In genomic region chr9:116149844-116150243, GRCh38 we compare ENCODE assay signal across 8 cellular contexts. TPM values are rescaled to one million over a fixed set of nuclear protein-coding genes. Genes with fewer than 3 reads are reported as not detected.
DNase-seq lines count a peak whose midpoint lies in the region; ATAC-seq and TF ChIP-seq lines count a peak whose summit lies in the region.

No MANE protein-coding gene starts in this region.

- no peak overlapping the region for H3K27ac ChIP-seq in testis
- no peak overlapping the region for H3K27ac ChIP-seq in CD8-positive, alpha-beta T cell (ENCODE audit: low read depth, low read length)

- CTCF ChIA-PET in CD8-positive, alpha-beta T cell (lab: Charles Lee), result no interaction called here

- DNase-seq in DMS53 (lab: John Stamatoyannopoulos, UW), result peak; percentile 54
- peak; percentile 43 for DNase-seq in OCI-M1 (lab: John Stamatoyannopoulos, UW)
- no peak for DNase-seq in fibroblast of the aortic adventitia (ENCODE audit: low read depth)
- DNase-seq in testis, result peak; percentile 49
- DNase-seq in stimulated activated naive CD8-positive, alpha-beta T cell treated with anti-CD3 and anti-CD28 coated beads, Interleukin-15, amount 100 ng/mL, for 72 hours, result no peak
- DNase-seq in CD8-positive, alpha-beta T cell, result no peak

- H3K27ac Mint-ChIP-seq in stimulated activated naive CD8-positive, alpha-beta T cell treated with anti-CD3 and anti-CD28 coated beads, Interleukin-15, amount 100 ng/mL, for 72 hours, result no peak overlapping the region
- no peak overlapping the region for H3K27ac Mint-ChIP-seq in CD8-positive, alpha-beta T cell

- H3K36me3 ChIP-seq in testis (ENCODE audit: low read depth, missing control alignments), result no peaks in the 10 kb centered on the region
- H3K36me3 ChIP-seq in CD8-positive, alpha-beta T cell (ENCODE audit: insufficient read depth, low read length), result no peaks in the 10 kb centered on the region

- intact Hi-C loops in testis (cut with DNase I; ENCODE audit: low total_unique reads), result loop anchor here (10.0 kb wide), 1 partner anchor 495 kb away; no protein-coding TSS in a partner anchor
- intact Hi-C loops in CD8-positive, alpha-beta T cell (cut with DNase I, micrococcal nuclease), result no loop called here

- peaks cover 18% of the 10 kb centered on the region for H3K4me1 Mint-ChIP-seq in stimulated activated naive CD8-positive, alpha-beta T cell treated with anti-CD3 and anti-CD28 coated beads, Interleukin-15, amount 100 ng/mL, for 72 hours
- H3K4me1 Mint-ChIP-seq in CD8-positive, alpha-beta T cell (ENCODE audit: low read depth), result peaks cover 7% of the 10 kb centered on the region

- no peaks in the 10 kb centered on the region for H3K36me3 Mint-ChIP-seq in CD8-positive, alpha-beta T cell

- POLR2A ChIA-PET in CD8-positive, alpha-beta T cell (lab: Charles Lee), result no interaction called here

- no peaks in the 10 kb centered on the region for H3K4me1 ChIP-seq in testis
- H3K4me1 ChIP-seq in CD8-positive, alpha-beta T cell (ENCODE audit: insufficient read depth, low read length), result no peaks in the 10 kb centered on the region

- no peaks in the 10 kb centered on the region for H3K9me3 ChIP-seq in testis
- no peaks in the 10 kb centered on the region for H3K9me3 ChIP-seq in CD8-positive, alpha-beta T cell (ENCODE audit: low read length)

- no peaks in the 10 kb centered on the region for H3K27me3 ChIP-seq in testis
- H3K27me3 ChIP-seq in CD8-positive, alpha-beta T cell (ENCODE audit: insufficient read depth, low read length), result peaks cover 6% of the 10 kb centered on the region

- WGBS in testis, 2 donors, result 25 to 32% methylated on average over 4 of the region's 4 CpGs

- no peaks in the 10 kb centered on the region for H3K9me3 Mint-ChIP-seq in stimulated activated naive CD8-positive, alpha-beta T cell treated with anti-CD3 and anti-CD28 coated beads, Interleukin-15, amount 100 ng/mL, for 72 hours
- H3K9me3 Mint-ChIP-seq in CD8-positive, alpha-beta T cell, result no peaks in the 10 kb centered on the region

- ATAC-seq in GM21717 (IDR thresholded peaks at IDR 0.05; ENCODE audit: unreplicated experiment) (peak; percentile 61), GM19023 (IDR thresholded peaks at IDR 0.05; ENCODE audit: unreplicated experiment) (no peak)
- ATAC-seq in stimulated activated naive CD8-positive, alpha-beta T cell treated with anti-CD3 and anti-CD28 coated beads, Interleukin-15, amount 100 ng/mL, for 72 hours, result no peak
- no peak for ATAC-seq in CD8-positive, alpha-beta T cell

- H3K4me3 Mint-ChIP-seq in stimulated activated naive CD8-positive, alpha-beta T cell treated with anti-CD3 and anti-CD28 coated beads, Interleukin-15, amount 100 ng/mL, for 72 hours, result no peak overlapping the region
- H3K4me3 Mint-ChIP-seq in CD8-positive, alpha-beta T cell, result no peak overlapping the region

- TF ChIP-seq POLR2A in testis (IDR thresholded peaks at IDR 0.05), result no peak

- H3K4me3 ChIP-seq in fibroblast of the aortic adventitia (ENCODE audit: low read depth, low read length) (no peak overlapping the region), testis (no peak overlapping the region)
- no peak overlapping the region for H3K4me3 ChIP-seq in CD8-positive, alpha-beta T cell (ENCODE audit: low read depth, low read length)

- peaks cover 64% of the 10 kb centered on the region for H3K27me3 Mint-ChIP-seq in stimulated activated naive CD8-positive, alpha-beta T cell treated with anti-CD3 and anti-CD28 coated beads, Interleukin-15, amount 100 ng/mL, for 72 hours
- peaks cover 52% of the 10 kb centered on the region for H3K27me3 Mint-ChIP-seq in CD8-positive, alpha-beta T cell (ENCODE audit: low read depth)

- TF ChIP-seq CTCF in fibroblast of the aortic adventitia (IDR thresholded peaks at IDR 0.05; ENCODE audit: insufficient read depth, low read length), result peak; percentile 68
- TF ChIP-seq CTCF in testis (IDR thresholded peaks at IDR 0.05), result peak; percentile 35 to 61 (median 59)
- TF ChIP-seq CTCF in CD8-positive, alpha-beta T cell (IDR thresholded peaks at IDR 0.05), result no peak

RNA-seq across cellular contexts. Expression of gene PAPPA, which starts 3.7 kb away (rescaled TPM):
- total RNA-seq in fibroblast of the aortic adventitia (ENCODE audit: low replicate concordance) (12.3 and 80.5 TPM in 2 replicates), testis (1 to 10 TPM; 1.9 to 5.1 TPM)
- polyA plus RNA-seq in testis (ENCODE audit: insufficient read depth, low read depth, low replicate concordance), result 4.1 TPM
- total RNA-seq in CD8-positive, alpha-beta T cell, result not detected

Comparison
In these comparisons a context has a peak if more than half of its experiments do, and no peak if none do; other contexts are left out.
1. DNase-seq: peak in DMS53 (single experiment), OCI-M1 (single experiment) and testis (single experiment); none in fibroblast of the aortic adventitia (single experiment), stimulated activated naive CD8-positive, alpha-beta T cell treated with anti-CD3 and anti-CD28 coated beads, Interleukin-15, amount 100 ng/mL, for 72 hours (0 of 2) and CD8-positive, alpha-beta T cell (0 of 7).